In genomic region chrX:46777971-46778810, GRCh38 we compare ENCODE assay signal across 14 cellular contexts. TPM values are rescaled to one million over a fixed set of nuclear protein-coding genes. Genes with fewer than 3 reads are reported as not detected.
DNase-seq lines count a peak whose midpoint lies in the region; ATAC-seq, FAIRE-seq and TF ChIP-seq lines count a peak whose summit lies in the region.
"Had no signal": no experiment of that assay in that cellular context is flagged by ENCODE, and none has a peak within 500 bp of the region (broad histone marks: within the 10 kb centered on the region; RNA-seq: fewer than 3 reads in every experiment).

No MANE protein-coding gene starts in this region.

- peaks cover 6% of the 10 kb centered on the region for H3K27me3 Mint-ChIP-seq in neural progenitor cell (ENCODE audit: insufficient read depth, low read depth)

- no peak overlapping the region for H3K4me3 ChIP-seq in choroid plexus epithelial cell (ENCODE audit: low read depth, low read length)
- no peak overlapping the region for H3K4me3 ChIP-seq in neural progenitor cell
- H3K4me3 ChIP-seq in lower lobe of right lung: no peak overlapping the region

- H3K4me2 ChIP-seq in neural progenitor cell: no peak overlapping the region

- peak; percentile 24 for FAIRE-seq in GM12892 (lab: Jason Lieb, UNC)
- FAIRE-seq: bronchial epithelial cell had no signal

- TF ChIP-seq POLR2A in GM12892 (IDR thresholded peaks at IDR 0.05; ENCODE audit: low read depth, low read length): no peak

- H3K4me1 ChIP-seq in neural progenitor cell (no peaks in the 10 kb centered on the region), lower lobe of right lung (no peaks in the 10 kb centered on the region)

- H3K36me3 ChIP-seq in neural progenitor cell (no peaks in the 10 kb centered on the region), lower lobe of right lung (no peaks in the 10 kb centered on the region)

- H3K9ac ChIP-seq in neural progenitor cell: no peak overlapping the region

- H4K20me1 ChIP-seq in neural progenitor cell (ENCODE audit: low read depth): no peaks in the 10 kb centered on the region

- intact Hi-C loops in lower lobe of right lung (cut with DNase I): no loop called here

- H3F3A ChIP-seq in neural progenitor cell (ENCODE audit: low read depth): no peaks in the 10 kb centered on the region

- H3K79me2 ChIP-seq in neural progenitor cell (ENCODE audit: low read depth): no peaks in the 10 kb centered on the region

- TF ChIP-seq CTCF in choroid plexus epithelial cell (conservative IDR thresholded peaks at IDR 0.05; ENCODE audit: low read depth, low read length) (no peak), neural progenitor cell (IDR thresholded peaks at IDR 0.05) (no peak), lower lobe of right lung (IDR thresholded peaks at IDR 0.05) (no peak)

- peak overlapping the region; percentile 54 for H2AFZ ChIP-seq in neural progenitor cell (replicated peaks)

- H3K27me3 ChIP-seq in neural progenitor cell: no peaks in the 10 kb centered on the region
- no peaks in the 10 kb centered on the region for H3K27me3 ChIP-seq in lower lobe of right lung (ENCODE audit: low read depth)

- no peaks in the 10 kb centered on the region for H3K9me3 ChIP-seq in neural progenitor cell (ENCODE audit: low read depth)
- H3K9me3 ChIP-seq in lower lobe of right lung: no peaks in the 10 kb centered on the region

- H3K9me3 Mint-ChIP-seq in neural progenitor cell: no peaks in the 10 kb centered on the region
- H3K9me3 Mint-ChIP-seq: naive thymus-derived CD8-positive, alpha-beta T cell had no signal

- no peak overlapping the region for H3K4me3 Mint-ChIP-seq in neural progenitor cell
- H3K4me3 Mint-ChIP-seq: naive thymus-derived CD8-positive, alpha-beta T cell had no signal

- H3K4me1 Mint-ChIP-seq in neural progenitor cell: peaks cover 4% of the 10 kb centered on the region
- H3K4me1 Mint-ChIP-seq: naive thymus-derived CD8-positive, alpha-beta T cell had no signal

- no peak overlapping the region for H3K27ac ChIP-seq in neural progenitor cell
- no peak overlapping the region for H3K27ac ChIP-seq in lower lobe of right lung

- H3K36me3 Mint-ChIP-seq in neural progenitor cell: no peaks in the 10 kb centered on the region
- H3K36me3 Mint-ChIP-seq: naive thymus-derived CD8-positive, alpha-beta T cell had no signal

- ATAC-seq in lower lobe of right lung: no peak
- ATAC-seq in GM18870 (IDR thresholded peaks at IDR 0.05; ENCODE audit: unreplicated experiment): no peak
- ATAC-seq: naive thymus-derived CD8-positive, alpha-beta T cell had no signal

- H3K27ac Mint-ChIP-seq in neural progenitor cell: peak overlapping the region; percentile 7

- no peak for DNase-seq in GM12892 (ENCODE audit: insufficient read length)
- DNase-seq in NCI-H146 (lab: John Stamatoyannopoulos, UW): peak; percentile 86
- DNase-seq in choroid plexus epithelial cell (ENCODE audit: low read depth): peak; percentile 64
- no peak for DNase-seq in neural progenitor cell (ENCODE audit: low spot score)
- DNase-seq in NCI-H1092 treated with DMSO at 0.1 percent for 48 hours (lab: John Stamatoyannopoulos, UW): no peak
- no peak for DNase-seq in activated CD4-positive, CD25-positive, alpha-beta regulatory T cell (lab: John Stamatoyannopoulos, UW)
- DNase-seq in lower lobe of right lung: no peak
- DNase-seq: GF-D8; hippocampal formation; naive thymus-derived CD8-positive, alpha-beta T cell; substantia nigra; T-helper 1 cell had no signal

RNA-seq across cellular contexts. Expression of gene SLC9A7, which starts 19.3 kb away (rescaled TPM):
- 23.1 TPM for polyA plus RNA-seq in GM12892 (2012; ENCODE audit: missing spikeins)
- total RNA-seq in neural progenitor cell (ENCODE audit: low replicate concordance) (3.4 and 3.5 TPM in 2 replicates), lower lobe of right lung (7.9 TPM)

RNA-seq across cellular contexts. Expression of gene RP2, which starts 58.7 kb away (rescaled TPM):
- 5.3 TPM for polyA plus RNA-seq in GM12892 (2012; ENCODE audit: missing spikeins)
- total RNA-seq in neural progenitor cell (ENCODE audit: low replicate concordance) (17.2 and 25.0 TPM in 2 replicates), lower lobe of right lung (16.8 TPM)

Comparison
In these comparisons a context has a peak if more than half of its experiments do, and no peak if none do; other contexts are left out.
1. DNase-seq: peak in NCI-H146 (single experiment) and choroid plexus epithelial cell (single experiment); none in GM12892 (single experiment), neural progenitor cell (single experiment), NCI-H1092 treated with DMSO at 0.1 percent for 48 hours (single experiment), activated CD4-positive, CD25-positive, alpha-beta regulatory T cell (0 of 4) and lower lobe of right lung (single experiment).